Comparison of ENCODE assay signal across 8 cellular contexts in genomic region chr7:1028775-1029636, GRCh38. TPM values are rescaled to one million over a fixed set of nuclear protein-coding genes. Genes with fewer than 3 reads are reported as not detected.
A peak's percentile ranks its signal among the peaks of the same experiment; 100 is the strongest.
DNase-seq lines count a peak whose midpoint lies in the region; ATAC-seq and TF ChIP-seq lines count a peak whose summit lies in the region.

No MANE protein-coding gene starts in this region.

- H3K36me3 ChIP-seq in CD4-positive, alpha-beta memory T cell (ENCODE audit: insufficient read depth, low read length): no peaks in the 10 kb centered on the region
- no peaks in the 10 kb centered on the region for H3K36me3 ChIP-seq in mucosa of stomach (ENCODE audit: control insufficient read depth, insufficient read depth, low read length)

- POLR2A ChIA-PET in CD4-positive, alpha-beta memory T cell (lab: Charles Lee; ENCODE audit: partially characterized antibody): interaction anchor here (0.9 to 3.9 kb wide), 4 partner anchors 15 to 43 kb away, joined by 3 to 20 read pairs (median 4); partner anchors contain the start of gene GPR146
- POLR2A ChIA-PET in HEK293T (lab: Yijun Ruan, JAX): interaction anchor here (1.1 kb wide), 1 partner anchor 13 kb away, joined by 3 read pairs; no protein-coding TSS in a partner anchor

- H3K27me3 ChIP-seq in CD4-positive, alpha-beta memory T cell (ENCODE audit: insufficient read depth, low read length): no peaks in the 10 kb centered on the region
- no peaks in the 10 kb centered on the region for H3K27me3 ChIP-seq in mucosa of stomach (ENCODE audit: control insufficient read depth, insufficient read depth, low read length)

- peak overlapping the region; percentile 57 to 64 for H3K4me3 ChIP-seq in CD4-positive, alpha-beta memory T cell (ENCODE audit: low read length in 2 of 2)
- H3K4me3 ChIP-seq in mucosa of stomach (ENCODE audit: low read length): peak overlapping the region; percentile 56

- peak overlapping the region; percentile 82 to 95 (median 91) for H3K27ac Mint-ChIP-seq in CD4-positive, alpha-beta memory T cell
- peak overlapping the region; percentile 74 for H3K27ac Mint-ChIP-seq in activated T-cell treated with anti-CD3 and anti-CD28 coated beads, Interleukin-2, amount 50 U/mL, for 24 hours

- H3K4me1 ChIP-seq in CD4-positive, alpha-beta memory T cell (ENCODE audit: insufficient read depth, low read length): peaks cover 43% of the 10 kb centered on the region
- H3K4me1 ChIP-seq in mucosa of stomach (ENCODE audit: control insufficient read depth, insufficient read depth, low read length): peaks cover 20% of the 10 kb centered on the region

- ATAC-seq in esophagus mucosa: peak; percentile 87
- ATAC-seq in HG02973 (IDR thresholded peaks at IDR 0.05; ENCODE audit: unreplicated experiment): no peak

- no peaks in the 10 kb centered on the region for H3K27me3 Mint-ChIP-seq in CD4-positive, alpha-beta memory T cell
- H3K27me3 Mint-ChIP-seq in activated T-cell treated with anti-CD3 and anti-CD28 coated beads, Interleukin-2, amount 50 U/mL, for 24 hours: no peaks in the 10 kb centered on the region

- CTCF ChIA-PET in CD4-positive, alpha-beta memory T cell (lab: Charles Lee; ENCODE audit: partially characterized antibody): interaction anchor here (1.0 to 1.2 kb wide), 2 partner anchors 16 to 36 kb away, joined by 4 to 5 read pairs; partner anchors contain the start of gene GPR146
- CTCF ChIA-PET in HEK293T (lab: Yijun Ruan, JAX): no interaction called here

- H3K9ac ChIP-seq in mucosa of stomach (ENCODE audit: low read length): peak overlapping the region; percentile 88

- H3K4me1 Mint-ChIP-seq in CD4-positive, alpha-beta memory T cell: peaks cover 30 to 60% (median 43%) of the 10 kb centered on the region in 4 donors
- peaks cover 48% of the 10 kb centered on the region for H3K4me1 Mint-ChIP-seq in activated T-cell treated with anti-CD3 and anti-CD28 coated beads, Interleukin-2, amount 50 U/mL, for 24 hours (ENCODE audit: low read depth)

- no peaks in the 10 kb centered on the region for H3K9me3 Mint-ChIP-seq in CD4-positive, alpha-beta memory T cell
- H3K9me3 Mint-ChIP-seq in activated T-cell treated with anti-CD3 and anti-CD28 coated beads, Interleukin-2, amount 50 U/mL, for 24 hours: no peaks in the 10 kb centered on the region

- H3K4me3 Mint-ChIP-seq in CD4-positive, alpha-beta memory T cell: peak overlapping the region; percentile 65 to 90 (median 81)
- peak overlapping the region; percentile 67 for H3K4me3 Mint-ChIP-seq in activated T-cell treated with anti-CD3 and anti-CD28 coated beads, Interleukin-2, amount 50 U/mL, for 24 hours

- H3K27ac ChIP-seq in CD4-positive, alpha-beta memory T cell (ENCODE audit: low read depth, low read length): peak overlapping the region; percentile 76

- peaks cover 4% of the 10 kb centered on the region in 2 donors for H3K36me3 Mint-ChIP-seq in CD4-positive, alpha-beta memory T cell
- H3K36me3 Mint-ChIP-seq in activated T-cell treated with anti-CD3 and anti-CD28 coated beads, Interleukin-2, amount 50 U/mL, for 24 hours (ENCODE audit: low read depth): peaks cover 19% of the 10 kb centered on the region

- DNase-seq in CD4-positive, alpha-beta memory T cell: peak; percentile 42 to 86 (median 50)
- DNase-seq in HEK293T (ENCODE audit: extremely low spot score) (peak; percentile 70), OCI-M1 (lab: John Stamatoyannopoulos, UW) (peak; percentile 91)
- DNase-seq in activated T-cell treated with anti-CD3 and anti-CD28 coated beads, Interleukin-2, amount 50 U/mL, for 24 hours: peak; percentile 75
- peak; percentile 36 for DNase-seq in stimulated activated CD8-positive, alpha-beta memory T cell treated with anti-CD3 and anti-CD28 coated beads, Interleukin-7, amount 100 ng/mL, for 24 hours (ENCODE audit: low read depth)

- H3K9me3 ChIP-seq in CD4-positive, alpha-beta memory T cell (ENCODE audit: control insufficient read depth in 1 of 2, low read length in 2 of 2): no peaks in the 10 kb centered on the region
- no peaks in the 10 kb centered on the region for H3K9me3 ChIP-seq in mucosa of stomach (ENCODE audit: control insufficient read depth, low read length)

- intact Hi-C loops in CD4-positive, alpha-beta memory T cell (cut with micrococcal nuclease): loop anchor here (2.0 kb wide), 3 partner anchors 16 to 54 kb away; partner anchors contain the start of genes COX19 and GPR146

TF ChIP-seq in HEK293T, 16 proteins besides CTCF, POLR2A, EP300 and RAD21:
- TF ChIP-seq SP1 (IDR thresholded peaks at IDR 0.05): no peak
- TF ChIP-seq FOXM1 (IDR thresholded peaks at IDR 0.05; ENCODE audit: borderline replicate concordance): no peak
- TF ChIP-seq ARNT (IDR thresholded peaks at IDR 0.05): no peak
- TF ChIP-seq HDGF (IDR thresholded peaks at IDR 0.05; ENCODE audit: borderline replicate concordance): no peak

RNA-seq across cellular contexts. Expression of gene GPR146, which starts 15.3 kb away (rescaled TPM):
- 10 to 100 TPM in 1 of 2 experiments, 1 to 10 TPM in 1; 8.8 to 10.1 TPM for total RNA-seq in CD4-positive, alpha-beta memory T cell
- polyA plus RNA-seq in CD4-positive, alpha-beta memory T cell: 10 to 100 TPM; 10.0 to 22.2 TPM
- 2.3 TPM for total RNA-seq in esophagus mucosa

RNA-seq across cellular contexts. Expression of gene CYP2W1, which starts 46.0 kb away (rescaled TPM):
- not detected for total RNA-seq in CD4-positive, alpha-beta memory T cell
- polyA plus RNA-seq in CD4-positive, alpha-beta memory T cell: not detected
- 0.36 TPM for total RNA-seq in esophagus mucosa

RNA-seq across cellular contexts. Expression of gene COX19, which starts 53.7 kb away (rescaled TPM):
- total RNA-seq in CD4-positive, alpha-beta memory T cell: 10 to 100 TPM; 46.2 to 50.0 TPM
- 10 to 100 TPM; 20.5 to 20.8 TPM for polyA plus RNA-seq in CD4-positive, alpha-beta memory T cell
- 5.5 TPM for total RNA-seq in esophagus mucosa

RNA-seq across cellular contexts. Expression of gene GPER1, which starts 58.9 kb away (rescaled TPM):
- total RNA-seq in CD4-positive, alpha-beta memory T cell: not detected
- not detected for polyA plus RNA-seq in CD4-positive, alpha-beta memory T cell
- 1.6 TPM for total RNA-seq in esophagus mucosa

Comparison
In these comparisons a context has a peak if more than half of its experiments do, and no peak if none do; other contexts are left out.
1. DNase-seq: peak in every context shown above with its lines; median percentile 91 in OCI-M1; 75 in activated T-cell treated with anti-CD3 and anti-CD28 coated beads, Interleukin-2, amount 50 U/mL, for 24 hours; 70 in HEK293T; 50 in CD4-positive, alpha-beta memory T cell; 36 in stimulated activated CD8-positive, alpha-beta memory T cell treated with anti-CD3 and anti-CD28 coated beads, Interleukin-7, amount 100 ng/mL, for 24 hours.